In genomic region chr11:72585762-72586590, GRCh38 we compare ENCODE assay signal across 8 cellular contexts.
DNase-seq lines count a peak whose midpoint lies in the region; ATAC-seq, FAIRE-seq and TF ChIP-seq lines count a peak whose summit lies in the region.

No MANE protein-coding gene starts in this region.

- no peak overlapping the region for H3K4me3 ChIP-seq in HepG2 (replicated peaks in 1 of 3; ENCODE audit: insufficient read depth in 1 of 3, low read depth in 2 of 3, low read length in 3 of 3)

- no TSS peak for BruUV-seq in HepG2 (replicated peaks; lab: Mats Ljungman, UMichigan)

- no peak overlapping the region for H3K9ac ChIP-seq in HepG2 (ENCODE audit: insufficient read depth, low read depth, low read length)

- no peak overlapping the region for H2AFZ ChIP-seq in HepG2 (ENCODE audit: low read length)

- DNase-seq in C1 segment of cervical spinal cord (lab: John Stamatoyannopoulos, UW) = peak in 9 of 14 donors; percentile 6 to 52 (median 19)
- DNase-seq in H54 (ENCODE audit: insufficient read length, low spot score) = peak; percentile 97
- peak; percentile 85 for DNase-seq in NCI-H2227 (lab: John Stamatoyannopoulos, UW; ENCODE audit: unreplicated experiment)
- peak; percentile 33 to 77 for DNase-seq in activated CD4-positive, alpha-beta T cell treated with anti-CD3 and anti-CD28 coated beads for 24 hours (ENCODE audit: low read depth in 2 of 2)
- DNase-seq in cerebellar nuclear complex (lab: John Stamatoyannopoulos, UW) = peak; percentile 4 to 6
- DNase-seq in HepG2 (ENCODE audit: low spot score) = peak; percentile 44
- DNase-seq in stimulated activated CD8-positive, alpha-beta memory T cell treated with anti-CD3 and anti-CD28 coated beads, Interleukin-12 subunit alpha, Interleukin-12 subunit beta, amount 100 ng/mL, for 4 hours (ENCODE audit: low read depth) = peak; percentile 55

- H3K9me3 ChIP-seq in HepG2 (ENCODE audit: low read length) = no peaks in the 10 kb centered on the region

- 0 out of 2 replicates have a peak, but pooled peaks cover 7% of the 10 kb centered on the region for H4K20me1 ChIP-seq in HepG2 (ENCODE audit: insufficient read depth, low read length)

- WGBS in HepG2 (ENCODE audit: low lambda C conversion rate) = 10% methylated on average over 8 of the region's 18 CpGs

- H3K36me3 ChIP-seq in HepG2 (replicated peaks in 1 of 2; ENCODE audit: control insufficient read depth in 1 of 2, insufficient read depth in 2 of 2, low read length in 2 of 2) = no peaks in the 10 kb centered on the region

- no peak overlapping the region for H3K27ac ChIP-seq in HepG2 (ENCODE audit: extremely low read length, insufficient read depth, low read length)

- peak; percentile 95 for TF ChIP-seq CTCF in HepG2 (CRISPR knock-in tag; IDR thresholded peaks at IDR 0.05)

- TF ChIP-seq RAD21 in HepG2 (CRISPR knock-in tag; IDR thresholded peaks at IDR 0.05) = peak; percentile 71

- intact Hi-C loops in HepG2 (cut with micrococcal nuclease; ENCODE audit: unreplicated experiment) = loop anchor here (1.0 kb wide), 2 partner anchors 57 to 97 kb away; no protein-coding TSS in a partner anchor

- peak; percentile 60 for ATAC-seq in HepG2
- no peak for ATAC-seq in GM18519 (IDR thresholded peaks at IDR 0.05; ENCODE audit: low FRiP score, unreplicated experiment)

- H3K4me2 ChIP-seq in HepG2 (ENCODE audit: low read depth, low read length) = no peak overlapping the region

- in situ Hi-C loops in HepG2 (cut with HindIII; ENCODE audit: extremely low pct_ligation_motif_present, low pct_unique_long_range_greater_than_20kb) = no loop called here

- no peaks in the 10 kb centered on the region for H3K4me1 ChIP-seq in HepG2 (ENCODE audit: insufficient read depth, low read length)

- H3K27me3 ChIP-seq in HepG2 (ENCODE audit: control insufficient read depth in 1 of 2, insufficient read depth in 2 of 2, low read length in 2 of 2) = peaks cover 12 to 58% of the 10 kb centered on the region in 2 experiments

- no peaks in the 10 kb centered on the region for H3K79me2 ChIP-seq in HepG2 (ENCODE audit: insufficient read depth, low read length)

- TF ChIP-seq POLR2A in H54 (IDR thresholded peaks at IDR 0.05; ENCODE audit: low read depth, low read length) (no peak), HepG2 (IDR thresholded peaks at IDR 0.05; ENCODE audit: insufficient read depth in 1 of 2, low read depth in 2 of 2, low read length in 2 of 2) (no peak)

- no peak for TF ChIP-seq EP300 in HepG2 (IDR thresholded peaks at IDR 0.05; ENCODE audit: low read depth in 2 of 2, low read length in 2 of 2)
- TF ChIP-seq EP300 in HepG2 (CRISPR knock-in tag; IDR thresholded peaks at IDR 0.05; ENCODE audit: borderline replicate concordance) = no peak

- CTCF ChIA-PET in HepG2 (lab: Yijun Ruan, JAX; ENCODE audit: low intra/inter-chr PET ratio, low total read pairs) = interaction anchor here (1.1 to 2.6 kb wide), 2 partner anchors 57 to 97 kb away, joined by 3 to 17 read pairs; no protein-coding TSS in a partner anchor

- POLR2A ChIA-PET in HepG2 (lab: Yijun Ruan, JAX) = no interaction called here

- no peak for FAIRE-seq in H54 (lab: Jason Lieb, UNC)
- peak; percentile 68 for FAIRE-seq in HepG2 (lab: Jason Lieb, UNC)

TF ChIP-seq in HepG2, 621 proteins besides CTCF, POLR2A, EP300 and RAD21:
- TF ChIP-seq, protein P1, sequence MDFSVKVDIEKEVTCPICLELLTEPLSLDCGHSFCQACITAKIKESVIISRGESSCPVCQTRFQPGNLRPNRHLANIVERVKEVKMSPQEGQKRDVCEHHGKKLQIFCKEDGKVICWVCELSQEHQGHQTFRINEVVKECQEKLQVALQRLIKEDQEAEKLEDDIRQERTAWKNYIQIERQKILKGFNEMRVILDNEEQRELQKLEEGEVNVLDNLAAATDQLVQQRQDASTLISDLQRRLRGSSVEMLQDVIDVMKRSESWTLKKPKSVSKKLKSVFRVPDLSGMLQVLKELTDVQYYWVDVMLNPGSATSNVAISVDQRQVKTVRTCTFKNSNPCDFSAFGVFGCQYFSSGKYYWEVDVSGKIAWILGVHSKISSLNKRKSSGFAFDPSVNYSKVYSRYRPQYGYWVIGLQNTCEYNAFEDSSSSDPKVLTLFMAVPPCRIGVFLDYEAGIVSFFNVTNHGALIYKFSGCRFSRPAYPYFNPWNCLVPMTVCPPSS (IDR thresholded peaks at IDR 0.05) = no peak
- no peak for TF ChIP-seq BHLHE40 (IDR thresholded peaks at IDR 0.05; ENCODE audit: low read length)
- peak; percentile 84 for TF ChIP-seq STAG1 (CRISPR knock-in tag; IDR thresholded peaks at IDR 0.05)
- TF ChIP-seq, protein P2, sequence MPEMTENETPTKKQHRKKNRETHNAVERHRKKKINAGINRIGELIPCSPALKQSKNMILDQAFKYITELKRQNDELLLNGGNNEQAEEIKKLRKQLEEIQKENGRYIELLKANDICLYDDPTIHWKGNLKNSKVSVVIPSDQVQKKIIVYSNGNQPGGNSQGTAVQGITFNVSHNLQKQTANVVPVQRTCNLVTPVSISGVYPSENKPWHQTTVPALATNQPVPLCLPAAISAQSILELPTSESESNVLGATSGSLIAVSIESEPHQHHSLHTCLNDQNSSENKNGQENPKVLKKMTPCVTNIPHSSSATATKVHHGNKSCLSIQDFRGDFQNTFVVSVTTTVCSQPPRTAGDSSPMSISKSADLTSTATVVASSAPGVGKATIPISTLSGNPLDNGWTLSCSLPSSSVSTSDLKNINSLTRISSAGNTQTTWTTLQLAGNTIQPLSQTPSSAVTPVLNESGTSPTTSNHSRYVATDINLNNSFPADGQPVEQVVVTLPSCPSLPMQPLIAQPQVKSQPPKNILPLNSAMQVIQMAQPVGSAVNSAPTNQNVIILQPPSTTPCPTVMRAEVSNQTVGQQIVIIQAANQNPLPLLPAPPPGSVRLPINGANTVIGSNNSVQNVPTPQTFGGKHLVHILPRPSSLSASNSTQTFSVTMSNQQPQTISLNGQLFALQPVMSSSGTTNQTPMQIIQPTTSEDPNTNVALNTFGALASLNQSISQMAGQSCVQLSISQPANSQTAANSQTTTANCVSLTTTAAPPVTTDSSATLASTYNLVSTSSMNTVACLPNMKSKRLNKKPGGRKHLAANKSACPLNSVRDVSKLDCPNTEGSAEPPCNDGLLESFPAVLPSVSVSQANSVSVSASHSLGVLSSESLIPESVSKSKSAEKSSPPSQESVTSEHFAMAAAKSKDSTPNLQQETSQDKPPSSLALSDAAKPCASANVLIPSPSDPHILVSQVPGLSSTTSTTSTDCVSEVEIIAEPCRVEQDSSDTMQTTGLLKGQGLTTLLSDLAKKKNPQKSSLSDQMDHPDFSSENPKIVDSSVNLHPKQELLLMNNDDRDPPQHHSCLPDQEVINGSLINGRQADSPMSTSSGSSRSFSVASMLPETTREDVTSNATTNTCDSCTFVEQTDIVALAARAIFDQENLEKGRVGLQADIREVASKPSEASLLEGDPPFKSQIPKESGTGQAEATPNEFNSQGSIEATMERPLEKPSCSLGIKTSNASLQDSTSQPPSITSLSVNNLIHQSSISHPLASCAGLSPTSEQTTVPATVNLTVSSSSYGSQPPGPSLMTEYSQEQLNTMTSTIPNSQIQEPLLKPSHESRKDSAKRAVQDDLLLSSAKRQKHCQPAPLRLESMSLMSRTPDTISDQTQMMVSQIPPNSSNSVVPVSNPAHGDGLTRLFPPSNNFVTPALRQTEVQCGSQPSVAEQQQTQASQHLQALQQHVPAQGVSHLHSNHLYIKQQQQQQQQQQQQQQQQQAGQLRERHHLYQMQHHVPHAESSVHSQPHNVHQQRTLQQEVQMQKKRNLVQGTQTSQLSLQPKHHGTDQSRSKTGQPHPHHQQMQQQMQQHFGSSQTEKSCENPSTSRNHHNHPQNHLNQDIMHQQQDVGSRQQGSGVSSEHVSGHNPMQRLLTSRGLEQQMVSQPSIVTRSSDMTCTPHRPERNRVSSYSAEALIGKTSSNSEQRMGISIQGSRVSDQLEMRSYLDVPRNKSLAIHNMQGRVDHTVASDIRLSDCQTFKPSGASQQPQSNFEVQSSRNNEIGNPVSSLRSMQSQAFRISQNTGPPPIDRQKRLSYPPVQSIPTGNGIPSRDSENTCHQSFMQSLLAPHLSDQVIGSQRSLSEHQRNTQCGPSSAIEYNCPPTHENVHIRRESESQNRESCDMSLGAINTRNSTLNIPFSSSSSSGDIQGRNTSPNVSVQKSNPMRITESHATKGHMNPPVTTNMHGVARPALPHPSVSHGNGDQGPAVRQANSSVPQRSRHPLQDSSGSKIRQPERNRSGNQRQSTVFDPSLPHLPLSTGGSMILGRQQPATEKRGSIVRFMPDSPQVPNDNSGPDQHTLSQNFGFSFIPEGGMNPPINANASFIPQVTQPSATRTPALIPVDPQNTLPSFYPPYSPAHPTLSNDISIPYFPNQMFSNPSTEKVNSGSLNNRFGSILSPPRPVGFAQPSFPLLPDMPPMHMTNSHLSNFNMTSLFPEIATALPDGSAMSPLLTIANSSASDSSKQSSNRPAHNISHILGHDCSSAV (CRISPR knock-in tag; IDR thresholded peaks at IDR 0.05; ENCODE audit: borderline replicate concordance) = 0 out of 2 replicates have a peak, but pooled peaks have one; percentile 30
- peak; percentile 70 for TF ChIP-seq TEAD3 (CRISPR knock-in tag; optimal IDR thresholded peaks at IDR 0.05; ENCODE audit: borderline replicate concordance)
- peak; percentile 28 for TF ChIP-seq ZNF883 (CRISPR knock-in tag; IDR thresholded peaks at IDR 0.05; ENCODE audit: not compliant biosample characterization)
- TF ChIP-seq ZNF501 (CRISPR knock-in tag; IDR thresholded peaks at IDR 0.05) = 0 out of 2 replicates have a peak, but pooled peaks have one; percentile 18
- 0 out of 2 replicates have a peak, but pooled peaks have one; percentile 37 for TF ChIP-seq ZNF546 (CRISPR knock-in tag; conservative IDR thresholded peaks at IDR 0.05)
- TF ChIP-seq SMC3 (IDR thresholded peaks at IDR 0.05; ENCODE audit: low read length) = peak; percentile 50
- TF ChIP-seq, protein P3, sequence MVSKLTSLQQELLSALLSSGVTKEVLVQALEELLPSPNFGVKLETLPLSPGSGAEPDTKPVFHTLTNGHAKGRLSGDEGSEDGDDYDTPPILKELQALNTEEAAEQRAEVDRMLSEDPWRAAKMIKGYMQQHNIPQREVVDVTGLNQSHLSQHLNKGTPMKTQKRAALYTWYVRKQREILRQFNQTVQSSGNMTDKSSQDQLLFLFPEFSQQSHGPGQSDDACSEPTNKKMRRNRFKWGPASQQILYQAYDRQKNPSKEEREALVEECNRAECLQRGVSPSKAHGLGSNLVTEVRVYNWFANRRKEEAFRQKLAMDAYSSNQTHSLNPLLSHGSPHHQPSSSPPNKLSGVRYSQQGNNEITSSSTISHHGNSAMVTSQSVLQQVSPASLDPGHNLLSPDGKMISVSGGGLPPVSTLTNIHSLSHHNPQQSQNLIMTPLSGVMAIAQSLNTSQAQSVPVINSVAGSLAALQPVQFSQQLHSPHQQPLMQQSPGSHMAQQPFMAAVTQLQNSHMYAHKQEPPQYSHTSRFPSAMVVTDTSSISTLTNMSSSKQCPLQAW (CRISPR knock-in tag; IDR thresholded peaks at IDR 0.05) = 0 out of 2 replicates have a peak, but pooled peaks have one; percentile 27
- peak; percentile 86 for TF ChIP-seq XRCC5 (optimal IDR thresholded peaks at IDR 0.05; ENCODE audit: low read length)
- TF ChIP-seq ZNF780A (CRISPR knock-in tag; IDR thresholded peaks at IDR 0.05) = no peak
- TF ChIP-seq NFRKB (IDR thresholded peaks at IDR 0.05) = no peak
- TF ChIP-seq SALL1 (CRISPR knock-in tag; IDR thresholded peaks at IDR 0.05) = peak; percentile 36; the same call in 1 of the 2 replicates

Comparison
In these comparisons a context has a peak if more than half of its experiments do, and no peak if none do; other contexts are left out.
1. DNase-seq: peak in every context shown above with its lines; median percentile 97 in H54; 85 in NCI-H2227; 55 in activated CD4-positive, alpha-beta T cell treated with anti-CD3 and anti-CD28 coated beads for 24 hours; 55 in stimulated activated CD8-positive, alpha-beta memory T cell treated with anti-CD3 and anti-CD28 coated beads, Interleukin-12 subunit alpha, Interleukin-12 subunit beta, amount 100 ng/mL, for 4 hours; 44 in HepG2; 19 in C1 segment of cervical spinal cord; 5 in cerebellar nuclear complex.